Comparison of ENCODE assay signal across 15 cellular contexts in genomic region chr21:34925597-34925996, GRCh38.
"Had no signal": no experiment of that assay in that cellular context is flagged by ENCODE, and none has a peak within 500 bp of the region (broad histone marks: within the 10 kb centered on the region; RNA-seq: fewer than 3 reads in every experiment).

No MANE protein-coding gene starts in this region.

- H3K36me3 ChIP-seq: spleen, upper lobe of right lung had no signal

- H3K4me3 Mint-ChIP-seq: activated naive CD8-positive, alpha-beta T cell treated with anti-CD3 and anti-CD28 coated beads, Interleukin-2, amount 10 ng/mL, durations not matched to agents 7 days and 5 days had no signal

- H3K27me3 Mint-ChIP-seq: activated naive CD8-positive, alpha-beta T cell treated with anti-CD3 and anti-CD28 coated beads, Interleukin-2, amount 10 ng/mL, durations not matched to agents 7 days and 5 days had no signal

- H3K27me3 ChIP-seq: spleen, testis, upper lobe of right lung had no signal

- H3K4me1 ChIP-seq: testis had no signal

- H3K9me3 ChIP-seq: spleen, testis, upper lobe of right lung had no signal

- DNase-seq: activated CD8-positive, alpha-beta memory T cell treated with anti-CD3 and anti-CD28 coated beads, Interleukin-2, amount 50 U/mL, for 48 hours; activated naive CD8-positive, alpha-beta T cell treated with anti-CD3 and anti-CD28 coated beads, Interleukin-2, amount 10 ng/mL, durations not matched to agents 7 days and 5 days; aorta; dorsolateral prefrontal cortex; hypothalamus; kidney glomerular epithelial cell; spleen; stimulated activated CD4-positive, alpha-beta T cell treated with anti-CD3 and anti-CD28 coated beads, Interleukin-1b, Interleukin-23, amount 100 ng/mL, for 48 hours; stimulated activated naive CD4-positive, alpha-beta T cell treated with Interleukin-2 at 50 U/mL for 16 hours; testis; upper lobe of right lung had no signal

- H3K4me3 ChIP-seq: dorsolateral prefrontal cortex, spleen, testis, upper lobe of right lung had no signal

- ATAC-seq: esophagus mucosa, sciatic nerve had no signal

- H3K27ac ChIP-seq: dorsolateral prefrontal cortex, testis, upper lobe of right lung had no signal

- FAIRE-seq: bronchial epithelial cell, endometrium had no signal

- H3K27ac Mint-ChIP-seq: activated naive CD8-positive, alpha-beta T cell treated with anti-CD3 and anti-CD28 coated beads, Interleukin-2, amount 10 ng/mL, durations not matched to agents 7 days and 5 days had no signal
